ENCODE assay signal across 21 cellular contexts in the genomic region with DNA sequence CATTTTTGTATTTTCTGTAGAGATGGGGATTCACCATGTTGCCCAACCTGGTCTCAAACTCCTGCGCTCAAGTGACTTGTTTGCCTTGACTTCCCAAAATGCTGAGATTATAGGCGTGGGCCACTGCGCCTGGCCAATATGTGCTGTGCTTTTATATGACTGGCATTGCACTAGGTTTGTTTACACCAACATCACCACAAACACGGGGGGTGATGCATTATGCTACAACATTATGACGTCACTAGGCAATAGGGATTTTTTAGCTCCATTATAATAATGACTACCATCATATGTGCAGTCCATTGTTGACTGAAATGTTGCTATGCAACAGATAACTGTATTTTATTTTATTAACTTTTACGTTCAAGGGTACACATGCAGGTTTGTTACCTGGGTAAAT. TPM values are rescaled to one million over a fixed set of nuclear protein-coding genes. Genes with fewer than 3 reads are reported as not detected.
DNase-seq lines count a peak whose midpoint lies in the region; ATAC-seq, FAIRE-seq and TF ChIP-seq lines count a peak whose summit lies in the region.
"Had no signal": no experiment of that assay in that cellular context is flagged by ENCODE, and none has a peak within 500 bp of the region (broad histone marks: within the 10 kb centered on the region; RNA-seq: fewer than 3 reads in every experiment).

No MANE protein-coding gene starts in this region.

- TF ChIP-seq EP300 in HepG2 (IDR thresholded peaks at IDR 0.05; ENCODE audit: low read depth in 2 of 2, low read length in 2 of 2): no peak
- TF ChIP-seq EP300 in HepG2 (CRISPR knock-in tag; IDR thresholded peaks at IDR 0.05; ENCODE audit: borderline replicate concordance): no peak

- peaks cover 7% of the 10 kb centered on the region; the same call in 1 of the 2 replicates for H3K4me1 ChIP-seq in HepG2 (ENCODE audit: insufficient read depth, low read length)
- H3K4me1 ChIP-seq in right lobe of liver: no peaks in the 10 kb centered on the region
- peaks cover 37 to 46% of the 10 kb centered on the region in 2 experiments for H3K4me1 ChIP-seq in neutrophil (ENCODE audit: control insufficient read depth in 1 of 2, insufficient read depth in 1 of 2, low read depth in 1 of 2, low read length in 1 of 2)

- H3K9me3 ChIP-seq in HepG2 (ENCODE audit: low read length) (no peaks in the 10 kb centered on the region), right lobe of liver (no peaks in the 10 kb centered on the region), neutrophil (no peaks in the 10 kb centered on the region)

- in situ Hi-C loops in HepG2 (cut with HindIII; ENCODE audit: extremely low pct_ligation_motif_present, low pct_unique_long_range_greater_than_20kb): loop anchor here (25.0 kb wide), 1 partner anchor 278 kb away; no protein-coding TSS in a partner anchor

- WGBS in HepG2 (ENCODE audit: low lambda C conversion rate): 80% methylated on average over 5 of the region's 6 CpGs
- WGBS in right lobe of liver (ENCODE audit: insufficient coverage, low coverage, low lambda C conversion rate, missing lambda C conversion rate): 94% methylated on average over 4 of the region's 6 CpGs

- POLR2A ChIA-PET in HepG2 (lab: Yijun Ruan, JAX): interaction anchor here (0.6 kb wide), 1 partner anchor 197 kb away, joined by 3 read pairs; no protein-coding TSS in a partner anchor

- H3K4me2 ChIP-seq in HepG2 (ENCODE audit: low read depth, low read length): no peak overlapping the region

- FAIRE-seq in HepG2 (lab: Jason Lieb, UNC): no peak
- FAIRE-seq in HTR-8/SVneo (lab: Jason Lieb, UNC): peak; percentile 74
- peak; percentile 96 for FAIRE-seq in urothelium cell line (lab: Jason Lieb, UNC)
- FAIRE-seq: A204.1 had no signal

- TF ChIP-seq RAD21 in HepG2 (CRISPR knock-in tag; IDR thresholded peaks at IDR 0.05): no peak

- H3K9ac ChIP-seq in HepG2 (ENCODE audit: insufficient read depth, low read depth, low read length): no peak overlapping the region

- intact Hi-C loops in HepG2 (cut with micrococcal nuclease; ENCODE audit: unreplicated experiment) (loop anchor here (5.0 kb wide), 1 partner anchor 237 kb away; no protein-coding TSS in a partner anchor), right lobe of liver (cut with DNase I) (no loop called here)

- H3K27ac ChIP-seq in HepG2 (ENCODE audit: extremely low read length, insufficient read depth, low read length) (no peak overlapping the region), right lobe of liver (no peak overlapping the region), neutrophil (peak overlapping the region; percentile 90)
- H3K27ac ChIP-seq: C4-2B had no signal

- TF ChIP-seq CTCF in HepG2 (CRISPR knock-in tag; IDR thresholded peaks at IDR 0.05): no peak
- TF ChIP-seq CTCF in right lobe of liver (IDR thresholded peaks at IDR 0.05): no peak
- no peak for TF ChIP-seq CTCF in neutrophil (IDR thresholded peaks at IDR 0.05)

- no peak for TF ChIP-seq POLR2A in HepG2 (IDR thresholded peaks at IDR 0.05; ENCODE audit: insufficient read depth in 1 of 2, low read depth in 2 of 2, low read length in 2 of 2)
- TF ChIP-seq POLR2A in right lobe of liver (IDR thresholded peaks at IDR 0.05): no peak
- TF ChIP-seq POLR2A in erythroblast (IDR thresholded peaks at IDR 0.05; ENCODE audit: low read length): no peak

- H2AFZ ChIP-seq in HepG2 (ENCODE audit: low read length): no peak overlapping the region

- no peaks in the 10 kb centered on the region for H3K27me3 ChIP-seq in HepG2 (ENCODE audit: control insufficient read depth in 1 of 2, insufficient read depth in 2 of 2, low read length in 2 of 2)
- no peaks in the 10 kb centered on the region for H3K27me3 ChIP-seq in right lobe of liver
- no peaks in the 10 kb centered on the region for H3K27me3 ChIP-seq in neutrophil

- no peaks in the 10 kb centered on the region for H3K79me2 ChIP-seq in HepG2 (ENCODE audit: insufficient read depth, low read length)

- ATAC-seq in HepG2: no peak
- ATAC-seq in right lobe of liver: no peak
- ATAC-seq: HCT116 had no signal

- CTCF ChIA-PET in HepG2 (lab: Yijun Ruan, JAX; ENCODE audit: low intra/inter-chr PET ratio, low total read pairs): no interaction called here

- H3K4me3 ChIP-seq in HepG2 (replicated peaks in 1 of 3; ENCODE audit: insufficient read depth in 1 of 3, low read depth in 2 of 3, low read length in 3 of 3) (no peak overlapping the region), right lobe of liver (no peak overlapping the region), neutrophil (ENCODE audit: low read depth in 1 of 2, low read length in 1 of 2) (no peak overlapping the region)

- no peaks in the 10 kb centered on the region for H3K36me3 ChIP-seq in HepG2 (replicated peaks in 1 of 2; ENCODE audit: control insufficient read depth in 1 of 2, insufficient read depth in 2 of 2, low read length in 2 of 2)
- H3K36me3 ChIP-seq in right lobe of liver: no peaks in the 10 kb centered on the region
- peaks cover 39% of the 10 kb centered on the region for H3K36me3 ChIP-seq in neutrophil

- H4K20me1 ChIP-seq in HepG2 (ENCODE audit: insufficient read depth, low read length): no peaks in the 10 kb centered on the region

- DNase-seq in HepG2 (ENCODE audit: low spot score) (no peak), right lobe of liver (no peak), HTR-8/SVneo (ENCODE audit: insufficient read length, low spot score) (no peak), urothelium cell line (ENCODE audit: low spot score) (no peak), NK-92 (lab: John Stamatoyannopoulos, UW; ENCODE audit: unreplicated experiment) (no peak), ureter (ENCODE audit: low spot score) (no peak), erythroblast (lab: John Stamatoyannopoulos, UW) (no peak)
- DNase-seq: AML-193; CD4-positive, alpha-beta memory T cell; DMS153; DMS79; GDM1; GOT3; H7; HFFc6; IMR-90; KBM-7 had no signal

- BruUV-seq in HepG2 (replicated peaks; lab: Mats Ljungman, UMichigan): no TSS peak

TF ChIP-seq in HepG2, 621 proteins besides CTCF, POLR2A, EP300 and RAD21:
- peak; percentile 93 for TF ChIP-seq ATF7 (IDR thresholded peaks at IDR 0.05)
- TF ChIP-seq ATF7 (CRISPR knock-in tag; IDR thresholded peaks at IDR 0.05): no peak
- no peak for TF ChIP-seq KAT7 (CRISPR knock-in tag; IDR thresholded peaks at IDR 0.05; ENCODE audit: borderline replicate concordance)
- TF ChIP-seq CREB1 (IDR thresholded peaks at IDR 0.05): peak; percentile 94
- no peak for TF ChIP-seq CREB1 (CRISPR knock-in tag; IDR thresholded peaks at IDR 0.05)

RNA-seq across cellular contexts. Expression of gene APH1B, which starts 7.0 kb away (rescaled TPM):
- 0.67 and 1.00 TPM in 2 replicates for total RNA-seq in HepG2 (2016; rRNA removed; fragmentation: Illumina TruSeq; extraction: Trizol)
- total RNA-seq in HepG2 (2016; cell fraction: cytosol; rRNA removed; fragmentation: Illumina TruSeq; extraction: Trizol; ENCODE audit: low read depth): 0.61 and 0.62 TPM in 2 replicates
- 0.58 and 2.0 TPM in 2 replicates for total RNA-seq in HepG2 (2016; cell fraction: insoluble cytoplasmic fraction; rRNA removed; fragmentation: Illumina TruSeq; extraction: Trizol)
- 0.21 and 0.59 TPM in 2 replicates for total RNA-seq in HepG2 (2016; cell fraction: membrane; rRNA removed; fragmentation: Illumina TruSeq; extraction: Trizol)
- 1.5 and 2.3 TPM in 2 replicates for total RNA-seq in HepG2 (2016; cell fraction: nucleus; rRNA removed; fragmentation: Illumina TruSeq; extraction: Trizol)
- polyA plus RNA-seq in HepG2 (2011; rRNA removed): 0.45 and 0.72 TPM in 2 replicates
- polyA plus RNA-seq in HepG2 (2011; cell fraction: cytosol; rRNA removed): 0.43 and 0.46 TPM in 2 replicates
- 0.97 and 1.0 TPM in 2 replicates for polyA plus RNA-seq in HepG2 (2011; cell fraction: nucleus; rRNA removed)
- polyA plus RNA-seq in HepG2 (2012): 1.4 and 2.6 TPM in 2 replicates
- polyA plus RNA-seq in HepG2 (2016; cell fraction: cytosol; fragmentation: Illumina TruSeq; extraction: Trizol; ENCODE audit: low read depth): 0.47 and 0.48 TPM in 2 replicates
- 0.56 and 0.86 TPM in 2 replicates for polyA plus RNA-seq in HepG2 (2016; cell fraction: insoluble cytoplasmic fraction; fragmentation: Illumina TruSeq; extraction: Trizol; ENCODE audit: low read depth)
- polyA plus RNA-seq in HepG2 (2016; cell fraction: membrane; fragmentation: Illumina TruSeq; extraction: Trizol; ENCODE audit: low read depth): 0.24 and 0.55 TPM in 2 replicates
- polyA plus RNA-seq in HepG2 (2016; cell fraction: nucleus; fragmentation: Illumina TruSeq; extraction: Trizol; ENCODE audit: insufficient read depth, low read depth): 3.0 and 3.3 TPM in 2 replicates
- polyA minus RNA-seq in HepG2 (2011; rRNA and poly(A)+ RNA removed; ENCODE audit: low replicate concordance): 0.23 and 0.82 TPM in 2 replicates
- 0.89 and 1.3 TPM in 2 replicates for polyA minus RNA-seq in HepG2 (2011; cell fraction: cytosol; rRNA and poly(A)+ RNA removed)
- polyA minus RNA-seq in HepG2 (2011; cell fraction: nucleus; rRNA and poly(A)+ RNA removed): 2.3 and 4.4 TPM in 2 replicates
- total RNA-seq in right lobe of liver: 1 to 10 TPM; 2.2 to 7.4 (median 4.7) TPM
- total RNA-seq in ureter: 28.4 TPM
